In genomic region chr5:69265931-69266330, GRCh38 we compare ENCODE assay signal across 9 cellular contexts. TPM values are rescaled to one million over a fixed set of nuclear protein-coding genes. Genes with fewer than 3 reads are reported as not detected.
A peak's percentile ranks its signal among the peaks of the same experiment; 100 is the strongest.
DNase-seq lines count a peak whose midpoint lies in the region; ATAC-seq and TF ChIP-seq lines count a peak whose summit lies in the region.
"Had no signal": no experiment of that assay in that cellular context is flagged by ENCODE, and none has a peak within 500 bp of the region (broad histone marks: within the 10 kb centered on the region; RNA-seq: fewer than 3 reads in every experiment).

No MANE protein-coding gene starts in this region.

- POLR2A ChIA-PET in HEK293 (lab: Yijun Ruan, JAX) = no interaction called here

- H3K4me1 ChIP-seq in HEK293 (ENCODE audit: control insufficient read depth, insufficient read depth, low read length) = no peaks in the 10 kb centered on the region

- ATAC-seq in HG02759 (IDR thresholded peaks at IDR 0.05; ENCODE audit: unreplicated experiment) = no peak

- no peak overlapping the region for H3K27ac ChIP-seq in HEK293 (ENCODE audit: extremely low read depth, low read depth, low read length)

- H3K4me3 ChIP-seq in HEK293 (ENCODE audit: low read depth, low read length) = no peak overlapping the region
- no peak overlapping the region for H3K4me3 ChIP-seq in astrocyte of the cerebellum (ENCODE audit: low read depth, low read length)

- peak; percentile 41 for DNase-seq in DMS 273 (lab: John Stamatoyannopoulos, UW; ENCODE audit: unreplicated experiment)
- DNase-seq in DMS 273 treated with DMSO at 0.1 percent for 48 hours (lab: John Stamatoyannopoulos, UW) = no peak
- no peak for DNase-seq in astrocyte of the cerebellum (ENCODE audit: low read depth)
- peak; percentile 7 to 19 for DNase-seq in lung microvascular endothelial cell (ENCODE audit: low read depth in 2 of 2)
- no peak for DNase-seq in activated gamma-delta T cell (lab: John Stamatoyannopoulos, UW)
- no peak for DNase-seq in HPDE6-E6E7 (ENCODE audit: extremely low spot score)
- DNase-seq: NCI-H2171 had no signal

- in situ Hi-C loops in astrocyte of the cerebellum (cut with HindIII; ENCODE audit: low sequenced_read_pairs) = loop anchor here (25.0 kb wide), 1 partner anchor 121 kb away; no protein-coding TSS in a partner anchor

- CTCF ChIA-PET in HEK293 (lab: Yijun Ruan, JAX) = interaction anchor here (0.7 to 2.0 kb wide), 10 partner anchors 9 to 223 kb away, joined by 3 to 12 read pairs (median 5); no protein-coding TSS in a partner anchor

- peaks cover 48 to 51% of the 10 kb centered on the region in 2 experiments for H3K36me3 ChIP-seq in HEK293 (ENCODE audit: control insufficient read depth in 2 of 2, insufficient read depth in 1 of 2, low read length in 2 of 2)

- H3K9me3 ChIP-seq in HEK293 (ENCODE audit: control insufficient read depth, insufficient read depth, low read depth, low read length) = no peaks in the 10 kb centered on the region

- TF ChIP-seq CTCF in HEK293 (tag by site-specific recombination; IDR thresholded peaks at IDR 0.05) = no peak
- TF ChIP-seq CTCF in astrocyte of the cerebellum (IDR thresholded peaks at IDR 0.05; ENCODE audit: low read depth, low read length, missing control alignments) = peak; percentile 31

TF ChIP-seq in HEK293, 187 proteins besides CTCF, POLR2A, EP300 and RAD21:
- no peak for TF ChIP-seq WT1 (tag by site-specific recombination; IDR thresholded peaks at IDR 0.05)
- TF ChIP-seq KLF1 (tag by site-specific recombination; IDR thresholded peaks at IDR 0.05) = no peak
- peak; percentile 35; the same call in 1 of the 2 replicates for TF ChIP-seq ZNF600 (tag by site-specific recombination; IDR thresholded peaks at IDR 0.05)
- TF ChIP-seq, protein P1, sequence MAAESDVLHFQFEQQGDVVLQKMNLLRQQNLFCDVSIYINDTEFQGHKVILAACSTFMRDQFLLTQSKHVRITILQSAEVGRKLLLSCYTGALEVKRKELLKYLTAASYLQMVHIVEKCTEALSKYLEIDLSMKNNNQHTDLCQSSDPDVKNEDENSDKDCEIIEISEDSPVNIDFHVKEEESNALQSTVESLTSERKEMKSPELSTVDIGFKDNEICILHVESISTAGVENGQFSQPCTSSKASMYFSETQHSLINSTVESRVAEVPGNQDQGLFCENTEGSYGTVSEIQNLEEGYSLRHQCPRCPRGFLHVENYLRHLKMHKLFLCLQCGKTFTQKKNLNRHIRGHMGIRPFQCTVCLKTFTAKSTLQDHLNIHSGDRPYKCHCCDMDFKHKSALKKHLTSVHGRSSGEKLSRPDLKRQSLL (tag by site-specific recombination; IDR thresholded peaks at IDR 0.05) = no peak

RNA-seq across cellular contexts. Expression of gene CDK7, which starts 31.2 kb away (rescaled TPM):
- total RNA-seq in lung microvascular endothelial cell = 22.4 and 31.2 TPM in 2 replicates

Comparison
In these comparisons a context has a peak if more than half of its experiments do, and no peak if none do; other contexts are left out.
1. DNase-seq: peak in DMS 273 (single experiment) and lung microvascular endothelial cell (2 of 2); none in DMS 273 treated with DMSO at 0.1 percent for 48 hours (single experiment), astrocyte of the cerebellum (single experiment), activated gamma-delta T cell (single experiment) and HPDE6-E6E7 (single experiment).